In the genomic region with DNA sequence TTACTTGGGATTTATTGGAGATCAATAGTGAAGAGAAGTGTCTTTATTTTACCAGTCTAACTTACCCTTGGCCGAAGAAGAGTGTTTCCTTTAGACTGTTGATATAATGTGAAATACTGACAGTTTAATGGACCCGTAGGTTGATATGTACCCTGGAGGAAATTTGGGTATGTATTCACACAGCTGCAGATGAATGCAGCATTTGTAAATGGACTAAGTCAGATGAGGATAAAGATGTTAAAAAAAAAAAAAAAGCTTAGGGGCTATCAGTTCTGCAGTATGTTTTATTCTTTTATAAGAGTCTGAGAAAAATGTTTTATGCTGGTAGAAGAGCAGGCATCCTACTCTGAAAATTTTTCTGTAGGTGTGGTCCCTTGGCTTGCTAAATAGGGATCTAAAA, we compare ENCODE assay signal across 1 cellular context.
TF ChIP-seq lines count a peak whose summit lies in the region.

No MANE protein-coding gene starts in this region.

TF ChIP-seq in K562, 482 proteins besides CTCF, POLR2A, EP300 and RAD21:
- TF ChIP-seq, protein P1, sequence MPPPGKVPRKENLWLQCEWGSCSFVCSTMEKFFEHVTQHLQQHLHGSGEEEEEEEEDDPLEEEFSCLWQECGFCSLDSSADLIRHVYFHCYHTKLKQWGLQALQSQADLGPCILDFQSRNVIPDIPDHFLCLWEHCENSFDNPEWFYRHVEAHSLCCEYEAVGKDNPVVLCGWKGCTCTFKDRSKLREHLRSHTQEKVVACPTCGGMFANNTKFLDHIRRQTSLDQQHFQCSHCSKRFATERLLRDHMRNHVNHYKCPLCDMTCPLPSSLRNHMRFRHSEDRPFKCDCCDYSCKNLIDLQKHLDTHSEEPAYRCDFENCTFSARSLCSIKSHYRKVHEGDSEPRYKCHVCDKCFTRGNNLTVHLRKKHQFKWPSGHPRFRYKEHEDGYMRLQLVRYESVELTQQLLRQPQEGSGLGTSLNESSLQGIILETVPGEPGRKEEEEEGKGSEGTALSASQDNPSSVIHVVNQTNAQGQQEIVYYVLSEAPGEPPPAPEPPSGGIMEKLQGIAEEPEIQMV (tag; conservative IDR thresholded peaks at IDR 0.05; ENCODE audit: low read depth) = no peak
- TF ChIP-seq POLR2H (tag; IDR thresholded peaks at IDR 0.05; ENCODE audit: low read depth) (0 out of 2 replicates have a peak, but pooled peaks have one; percentile 42), AFF1 (IDR thresholded peaks at IDR 0.05; ENCODE audit: low read depth in 1 of 2, partially characterized antibody in 2 of 2) (no peak)
TF ChIP-seq in K562: peak in this region for 1.
